Comparison of ENCODE assay signal across 30 cellular contexts in genomic region chr1:201330541-201330940, GRCh38. TPM values are rescaled to one million over a fixed set of nuclear protein-coding genes. Genes with fewer than 3 reads are reported as not detected.
DNase-seq lines count a peak whose midpoint lies in the region; FAIRE-seq and TF ChIP-seq lines count a peak whose summit lies in the region.
"Had no signal": no experiment of that assay in that cellular context is flagged by ENCODE, and none has a peak within 500 bp of the region (broad histone marks: within the 10 kb centered on the region; RNA-seq: fewer than 3 reads in every experiment).

No MANE protein-coding gene starts in this region.

- H3K27ac Mint-ChIP-seq in MCF 10A (ENCODE audit: low read depth, unreplicated experiment): no peak overlapping the region
- H3K27ac Mint-ChIP-seq: CD4-positive, alpha-beta memory T cell; GM23338; HFFc6 had no signal

- H3K27me3 Mint-ChIP-seq in MCF 10A (ENCODE audit: insufficient read depth, unreplicated experiment): no peaks in the 10 kb centered on the region

- CTCF ChIA-PET in mammary epithelial cell (lab: Charles Lee; ENCODE audit: low non-redundant PET): no interaction called here
- CTCF ChIA-PET in MCF 10A (lab: Yijun Ruan, JAX): interaction anchor here (0.6 to 6.1 kb wide), 12 partner anchors 9 to 351 kb away, joined by 3 to 75 read pairs (median 4); no protein-coding TSS in a partner anchor

- WGBS in mammary epithelial cell (ENCODE audit: low coverage, missing lambda C conversion rate): 96% methylated on average over 2 of the region's 2 CpGs
- 89 to 98% (median 96%) methylated on average over 2 of the region's 2 CpGs for WGBS in spleen, 5 donors

- H2AFZ ChIP-seq in mammary epithelial cell (ENCODE audit: low read depth, low read length): no peak overlapping the region
- H2AFZ ChIP-seq: GM23338 had no signal

- in situ Hi-C loops in mammary epithelial cell (cut with MboI; ENCODE audit: low sequenced_read_pairs in 2 of 2): no loop called here

- H3K4me2 ChIP-seq in mammary epithelial cell (ENCODE audit: insufficient read depth, low read depth, low read length): no peak overlapping the region
- H3K4me2 ChIP-seq in BLaER1 treated with 17β-estradiol and CSF1 and Interleukin-3, amounts not matched to agents 10 nM and 100 nM: peak overlapping the region in 8 of 11 experiments; percentile 23 to 71 (median 62); a peak in 14 of 22 replicates
- H3K4me2 ChIP-seq: GM23338 had no signal

- no peak overlapping the region for H3K27ac ChIP-seq in mammary epithelial cell (ENCODE audit: insufficient read depth, low read depth, low read length)
- H3K27ac ChIP-seq in BLaER1 treated with 17β-estradiol and CSF1 and Interleukin-3, amounts not matched to agents 10 nM and 100 nM: no peak overlapping the region
- H3K27ac ChIP-seq in spleen: no peak overlapping the region
- no peak overlapping the region for H3K27ac ChIP-seq in colonic mucosa
- H3K27ac ChIP-seq: 22Rv1 had no signal

- peaks cover 17% of the 10 kb centered on the region for H3K4me1 Mint-ChIP-seq in MCF 10A (ENCODE audit: insufficient read depth, unreplicated experiment)
- H3K4me1 Mint-ChIP-seq: CD4-positive, alpha-beta memory T cell; GM23338 had no signal

- no peak overlapping the region for H3K9ac ChIP-seq in mammary epithelial cell (ENCODE audit: insufficient read depth, low read length)
- no peak overlapping the region for H3K9ac ChIP-seq in BLaER1 treated with 17β-estradiol and CSF1 and Interleukin-3, amounts not matched to agents 10 nM and 100 nM
- H3K9ac ChIP-seq in colonic mucosa (ENCODE audit: low read depth in 2 of 2, low read length in 2 of 2): no peak overlapping the region

- BruUV-seq in mammary epithelial cell (replicated peaks; lab: Mats Ljungman, UMichigan) (TSS peak; percentile 56), MCF 10A (replicated peaks; lab: Mats Ljungman, UMichigan) (no TSS peak)

- TF ChIP-seq CTCF in mammary epithelial cell (conservative IDR thresholded peaks at IDR 0.05 in 1 of 2, IDR thresholded peaks at IDR 0.05 in 1 of 2; ENCODE audit: extremely low read depth in 1 of 2, insufficient read depth in 1 of 2, low read depth in 1 of 2, low read length in 2 of 2) (no peak), MCF 10A (IDR thresholded peaks at IDR 0.05; ENCODE audit: unreplicated experiment) (no peak), bronchial epithelial cell (IDR thresholded peaks at IDR 0.05; ENCODE audit: insufficient read depth, low read length, severe bottlenecking) (no peak), spleen (IDR thresholded peaks at IDR 0.05 in 8 of 11, conservative IDR thresholded peaks at IDR 0.05 in 3 of 11) (no peak), colonic mucosa (IDR thresholded peaks at IDR 0.05) (no peak)

- H3K4me3 ChIP-seq in mammary epithelial cell (replicated peaks in 1 of 3; ENCODE audit: insufficient read depth in 1 of 3, low read depth in 2 of 3, low read length in 3 of 3) (no peak overlapping the region), bronchial epithelial cell (ENCODE audit: low read depth, low read length) (no peak overlapping the region), spleen (no peak overlapping the region), colonic mucosa (no peak overlapping the region)
- H3K4me3 ChIP-seq in BLaER1 treated with 17β-estradiol and CSF1 and Interleukin-3, amounts not matched to agents 10 nM and 100 nM: no peak overlapping the region
- H3K4me3 ChIP-seq: GM12878, GM23338, K562, MG63 had no signal

- no peaks in the 10 kb centered on the region for H3K79me2 ChIP-seq in mammary epithelial cell (ENCODE audit: insufficient read depth, low read length)

- POLR2A ChIA-PET in MCF 10A (lab: Yijun Ruan, JAX): interaction anchor here (0.7 to 2.7 kb wide), 8 partner anchors 9 to 71 kb away, joined by 3 to 13 read pairs (median 3); no protein-coding TSS in a partner anchor

- no peak for DNase-seq in mammary epithelial cell
- DNase-seq in MCF 10A (ENCODE audit: unreplicated experiment): no peak
- no peak for DNase-seq in bronchial epithelial cell (ENCODE audit: low read depth)
- DNase-seq in spleen: peak; percentile 32
- no peak for DNase-seq in SW480 (ENCODE audit: low spot score)
- no peak for DNase-seq in colonic mucosa
- DNase-seq in NCI-H1417 (lab: John Stamatoyannopoulos, UW): no peak
- DNase-seq: ACHN; BE2C; CD4-positive, alpha-beta memory T cell; COR-L47; DMS79; EL; GDM1; H9; HFFc6; MG63; NCI-H1105 treated with DMSO at 0.1 percent for 48 hours; NCI-H2029; NCI-H446 treated with DMSO at 0.1 percent for 48 hours; NCI-H526; RPMI8226; SHP77 treated with DMSO at 0.1 percent for 48 hours had no signal

- dilution Hi-C loops in mammary epithelial cell (cut with HindIII; ENCODE audit: low sequenced_read_pairs): loop anchor here (5.0 kb wide), 1 partner anchor 103 kb away; no protein-coding TSS in a partner anchor

- FAIRE-seq in bronchial epithelial cell (lab: Jason Lieb, UNC): peak; percentile 62
- FAIRE-seq: GM12878, HTR-8/SVneo, K562 had no signal

- H3K4me3 Mint-ChIP-seq in MCF 10A (ENCODE audit: unreplicated experiment): no peak overlapping the region
- H3K4me3 Mint-ChIP-seq: CD4-positive, alpha-beta memory T cell; GM23338; H9; HFFc6 had no signal

- H3K9me3 Mint-ChIP-seq in MCF 10A (ENCODE audit: unreplicated experiment): no peaks in the 10 kb centered on the region
- H3K9me3 Mint-ChIP-seq: GM23338, H9, HFFc6 had no signal

- no peaks in the 10 kb centered on the region for H3K36me3 Mint-ChIP-seq in MCF 10A (ENCODE audit: insufficient read depth, unreplicated experiment)
- H3K36me3 Mint-ChIP-seq: CD4-positive, alpha-beta memory T cell had no signal

- no peaks in the 10 kb centered on the region for H4K20me1 ChIP-seq in mammary epithelial cell (ENCODE audit: insufficient read depth, low read length)
- H4K20me1 ChIP-seq in BLaER1 treated with 17β-estradiol and CSF1 and Interleukin-3, amounts not matched to agents 10 nM and 100 nM: no peaks in the 10 kb centered on the region

- TF ChIP-seq POLR2A in spleen (IDR thresholded peaks at IDR 0.05): no peak

- intact Hi-C loops in mammary epithelial cell (cut with micrococcal nuclease) (no loop called here), MCF 10A (cut with micrococcal nuclease) (no loop called here), spleen (cut with DNase I; ENCODE audit: low total_unique reads) (no loop called here), colonic mucosa (cut with DNase I) (no loop called here)

- H3K27me3 ChIP-seq in mammary epithelial cell (ENCODE audit: insufficient read depth, low read length) (no peaks in the 10 kb centered on the region), bronchial epithelial cell (ENCODE audit: control insufficient read depth, insufficient read depth, low read length) (no peaks in the 10 kb centered on the region), spleen (replicated peaks in 1 of 7) (peaks cover 0 to 6% (median 0%) of the 10 kb centered on the region in 7 donors), colonic mucosa (no peaks in the 10 kb centered on the region)
- H3K27me3 ChIP-seq in BLaER1 treated with 17β-estradiol and CSF1 and Interleukin-3, amounts not matched to agents 10 nM and 100 nM: no peaks in the 10 kb centered on the region
- H3K27me3 ChIP-seq: BE2C, MG63 had no signal

- H3K9me3 ChIP-seq in mammary epithelial cell (replicated peaks; ENCODE audit: insufficient read depth, low read length): no peaks in the 10 kb centered on the region
- H3K9me3 ChIP-seq in BLaER1 treated with 17β-estradiol and CSF1 and Interleukin-3, amounts not matched to agents 10 nM and 100 nM (replicated peaks in 1 of 11): no peaks in the 10 kb centered on the region
- no peaks in the 10 kb centered on the region for H3K9me3 ChIP-seq in spleen
- no peaks in the 10 kb centered on the region for H3K9me3 ChIP-seq in colonic mucosa
- H3K9me3 ChIP-seq: BE2C, MG63 had no signal

- H3K36me3 ChIP-seq in mammary epithelial cell (ENCODE audit: insufficient read depth, low read length) (peaks cover 34% of the 10 kb centered on the region), bronchial epithelial cell (ENCODE audit: control insufficient read depth, insufficient read depth, low read length) (peaks cover 35% of the 10 kb centered on the region), spleen (no peaks in the 10 kb centered on the region), colonic mucosa (no peaks in the 10 kb centered on the region)
- H3K36me3 ChIP-seq in BLaER1 treated with 17β-estradiol and CSF1 and Interleukin-3, amounts not matched to agents 10 nM and 100 nM: no peaks in the 10 kb centered on the region
- H3K36me3 ChIP-seq: BE2C, MG63 had no signal

- H3K4me1 ChIP-seq in mammary epithelial cell (ENCODE audit: insufficient read depth, low read length) (peaks cover 24% of the 10 kb centered on the region), spleen (no peaks in the 10 kb centered on the region), colonic mucosa (no peaks in the 10 kb centered on the region)
- H3K4me1 ChIP-seq in BLaER1 treated with 17β-estradiol and CSF1 and Interleukin-3, amounts not matched to agents 10 nM and 100 nM: peaks cover 0 to 20% (median 12%) of the 10 kb centered on the region in 10 experiments; a peak in 14 of 20 replicates
- H3K4me1 ChIP-seq: BE2C had no signal

RNA-seq across cellular contexts. Expression of gene TNNT2, which starts 46.9 kb away (rescaled TPM):
- total RNA-seq in mammary epithelial cell (1 to 10 TPM in 1 of 2 donors, under 1 TPM in 1; 0.83 to 1.3 TPM), MCF 10A (2022) (0.37 and 0.61 TPM in 2 replicates), bronchial epithelial cell (0.26 and 2.0 TPM in 2 replicates), spleen (under 1 TPM in 2 of 7 donors, not detected in 5; 0.41 to 0.55 TPM), colonic mucosa (1 to 10 TPM; 2.4 to 4.2 TPM)
- polyA plus RNA-seq in mammary epithelial cell (0.19 TPM), spleen (1 to 10 TPM; 1.2 to 3.8 (median 3.8) TPM)
- not detected for polyA minus RNA-seq in mammary epithelial cell
- total RNA-seq: CD4-positive, alpha-beta memory T cell; GM12878; HFFc6; K562 had no signal
- polyA plus RNA-seq: CD4-positive, alpha-beta memory T cell; K562 had no signal

RNA-seq across cellular contexts. Expression of gene PKP1, which starts 47.2 kb away (rescaled TPM):
- total RNA-seq in mammary epithelial cell (100 to 1,000 TPM; 102 to 201 TPM), MCF 10A (2022) (0.30 and 0.32 TPM in 2 replicates), bronchial epithelial cell (117 and 337 TPM in 2 replicates), spleen (not detected), colonic mucosa (under 1 TPM; 0.54 to 0.74 TPM)
- polyA plus RNA-seq in mammary epithelial cell (155 TPM), spleen (under 1 TPM; 0.04 to 0.10 (median 0.06) TPM)
- 253 TPM for polyA minus RNA-seq in mammary epithelial cell
- total RNA-seq: CD4-positive, alpha-beta memory T cell; GM12878; HFFc6; K562; LHCN-M2 had no signal
- polyA plus RNA-seq: CD4-positive, alpha-beta memory T cell; K562 had no signal

Comparison
In these comparisons a context has a peak if more than half of its experiments do, and no peak if none do; other contexts are left out.
1. RNA of gene PKP1, which starts 47.2 kb away (total RNA-seq): 102 to 201 TPM in mammary epithelial cell and 117 to 337 TPM in bronchial epithelial cell; 0.54 to 0.74 TPM in colonic mucosa, 0.30 to 0.32 TPM in MCF 10A and not detected in spleen; every median in the first group is over 10 times any median in the second.